15 cellular contexts compared by ENCODE assay signal in the genomic region with DNA sequence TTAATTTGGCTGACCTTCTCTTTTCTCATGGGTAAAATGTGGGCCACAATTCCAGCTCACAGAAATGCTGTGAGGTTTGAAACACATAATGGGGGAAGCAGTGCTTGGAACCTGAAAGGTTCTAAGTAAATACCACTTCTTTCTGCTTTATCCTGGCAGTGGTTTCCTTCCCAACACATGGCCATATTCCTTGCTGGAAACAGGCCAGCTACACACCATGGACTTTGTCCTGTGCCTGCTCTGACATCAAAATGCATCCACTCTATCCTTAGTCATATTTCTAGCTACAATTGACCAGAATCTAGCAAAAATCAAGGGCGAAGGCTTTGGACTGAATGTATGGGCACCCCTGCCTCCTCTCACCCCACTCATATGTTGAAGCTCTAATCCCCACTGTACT.
"Had no signal": no experiment of that assay in that cellular context is flagged by ENCODE, and none has a peak within 500 bp of the region (broad histone marks: within the 10 kb centered on the region; RNA-seq: fewer than 3 reads in every experiment).

No MANE protein-coding gene starts in this region.

- H3K27me3 ChIP-seq: ovary, testis, tibial artery had no signal

- H3K4me1 ChIP-seq: lower lobe of right lung, testis, tibial artery had no signal

- H3K36me3 ChIP-seq: lower lobe of right lung, ovary, tibial artery had no signal

- H3K27ac ChIP-seq: dorsolateral prefrontal cortex, lower lobe of right lung, ovary, testis, tibial artery had no signal

- H3K4me3 ChIP-seq: dorsolateral prefrontal cortex, lower lobe of right lung, ovary, testis, tibial artery had no signal

- FAIRE-seq: frontal cortex, keratinocyte had no signal

- H3K9me3 ChIP-seq: lower lobe of right lung, ovary, testis, tibial artery had no signal

- ATAC-seq: left ventricle myocardium superior; lower lobe of right lung; natural killer cell; sciatic nerve; stimulated activated memory B cell treated with anti-CD40 and anti-IgM and Interleukin-4, amounts not matched to agents 10 μg/mL and 1 μg/mL and 100 μg/mL, for 72 hours; stimulated activated naive CD8-positive, alpha-beta T cell treated with anti-CD3 and anti-CD28 coated beads, Interleukin-15, Interleukin-2, amounts not matched to agents 100 U/mL and 50 U/mL, for 24 hours had no signal

- DNase-seq: cortex of kidney; effector CD4-positive, alpha-beta T cell; left ventricle myocardium superior; lower lobe of right lung; natural killer cell; ovary; stimulated activated CD4-positive, alpha-beta T cell treated with anti-CD3 and anti-CD28 coated beads, Interleukin-4, amount 100 ng/mL, for 4 hours; stimulated activated naive CD8-positive, alpha-beta T cell treated with anti-CD3 and anti-CD28 coated beads, Interleukin-15, Interleukin-2, amounts not matched to agents 100 U/mL and 50 U/mL, for 24 hours; testis; tibial artery had no signal
